Comparison of ENCODE assay signal across 8 cellular contexts in the genomic region with DNA sequence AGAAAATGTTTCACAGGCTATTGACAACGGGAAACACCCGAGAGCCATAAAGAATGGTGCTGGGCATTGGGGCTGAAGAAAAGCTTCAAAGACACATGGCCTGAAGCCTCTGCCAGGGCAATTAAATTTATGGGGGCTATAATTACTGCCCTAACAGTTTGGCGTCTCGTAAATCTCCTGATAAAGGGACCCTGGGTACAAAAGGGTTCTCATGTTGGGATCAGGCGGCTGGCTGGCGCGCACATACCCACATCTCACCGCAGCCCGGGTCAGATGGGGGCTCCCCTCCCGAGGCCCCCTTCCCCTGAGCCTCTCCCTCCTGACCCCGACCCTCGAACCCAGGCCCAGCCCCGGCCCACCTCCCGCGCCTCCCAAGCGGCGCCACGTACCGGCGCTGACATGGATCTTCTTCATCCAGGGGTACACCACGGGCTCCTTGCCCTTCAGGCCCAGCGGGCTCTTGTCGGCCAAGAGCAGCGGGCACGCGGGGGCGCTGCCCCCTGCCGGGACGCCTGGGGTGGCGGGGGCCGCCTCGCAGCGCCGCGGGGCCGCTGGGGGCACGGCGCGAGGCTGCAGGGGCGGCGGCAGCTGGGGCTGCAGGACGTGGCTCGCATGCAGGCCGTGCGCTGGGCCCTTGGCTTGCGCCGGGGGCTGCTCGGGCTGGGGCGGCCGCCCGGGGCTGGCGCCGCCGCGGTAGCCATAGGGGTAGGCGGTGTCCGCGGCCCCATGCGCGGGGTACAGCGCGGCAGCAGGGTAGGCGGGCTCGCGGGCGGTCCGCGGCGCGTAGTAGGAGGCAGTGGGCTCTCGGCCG. TPM values are rescaled to one million over a fixed set of nuclear protein-coding genes. Genes with fewer than 3 reads are reported as not detected.
DNase-seq lines count a peak whose midpoint lies in the region; ATAC-seq and TF ChIP-seq lines count a peak whose summit lies in the region.

No MANE protein-coding gene starts in this region.

- no peak for TF ChIP-seq EP300 in upper lobe of left lung (IDR thresholded peaks at IDR 0.05)

- TF ChIP-seq POLR2A in upper lobe of left lung (IDR thresholded peaks at IDR 0.05), result no peak

- peak; percentile 36 for DNase-seq in activated T-cell treated with anti-CD3 and anti-CD28 coated beads, Interleukin-2, amount 50 U/mL, for 1 hour
- no peak for DNase-seq in activated T-cell treated with anti-CD3 and anti-CD28 coated beads, Interleukin-2, amount 50 U/mL, for 48 hours
- DNase-seq in adipocyte (ENCODE audit: low read depth), result no peak
- DNase-seq in upper lobe of left lung, result no peak
- DNase-seq in NOMO-1 (lab: John Stamatoyannopoulos, UW; ENCODE audit: unreplicated experiment in 2 of 2), result no peak
- DNase-seq in cerebellum (ENCODE audit: low spot score), result no peak
- no peak for DNase-seq in central memory CD4-positive, alpha-beta T cell

- H3K27me3 ChIP-seq in adipocyte (replicated peaks; ENCODE audit: control insufficient read depth, insufficient read depth, low read length) (no peaks in the 10 kb centered on the region), liver (ENCODE audit: control insufficient read depth in 4 of 4, insufficient read depth in 4 of 4, low read length in 3 of 4) (peaks cover 0 to 26% (median 8%) of the 10 kb centered on the region in 4 donors), upper lobe of left lung (peaks cover 0 to 13% (median 0%) of the 10 kb centered on the region in 4 donors)

- TF ChIP-seq CTCF in liver (IDR thresholded peaks at IDR 0.05; ENCODE audit: low read depth, low read length, missing input control) (no peak), upper lobe of left lung (IDR thresholded peaks at IDR 0.05) (peak in 5 of 6 experiments; percentile 26 to 59 (median 46))

- TF ChIP-seq RAD21 in liver (IDR thresholded peaks at IDR 0.05), result no peak

- 13% methylated on average over 72 of the region's 72 CpGs for WGBS in liver
- 33 to 43% methylated on average over 20 to 62 of the region's 72 CpGs for WGBS in upper lobe of left lung, 2 donors

- H3K36me3 ChIP-seq in adipocyte (ENCODE audit: control insufficient read depth, insufficient read depth, low read length, severe bottlenecking), result peaks cover 10% of the 10 kb centered on the region
- H3K36me3 ChIP-seq in liver (ENCODE audit: control insufficient read depth in 4 of 4, insufficient read depth in 3 of 4, low read depth in 1 of 4, low read length in 3 of 4), result no peaks in the 10 kb centered on the region
- H3K36me3 ChIP-seq in upper lobe of left lung, result no peaks in the 10 kb centered on the region

- H3K9me3 ChIP-seq in adipocyte (ENCODE audit: control insufficient read depth, low read length), result no peaks in the 10 kb centered on the region
- H3K9me3 ChIP-seq in liver (ENCODE audit: control insufficient read depth in 4 of 4, low read length in 3 of 4), result peaks cover 0 to 2% (median 0%) of the 10 kb centered on the region in 4 donors
- no peaks in the 10 kb centered on the region for H3K9me3 ChIP-seq in upper lobe of left lung

- H3K9ac ChIP-seq in adipocyte (ENCODE audit: low read length) (peak overlapping the region; percentile 82), liver (ENCODE audit: low read depth in 1 of 2, low read length in 2 of 2) (no peak overlapping the region)

- peak overlapping the region; percentile 77 for H3K4me3 ChIP-seq in adipocyte (ENCODE audit: low read length)
- H3K4me3 ChIP-seq in liver (ENCODE audit: low read depth in 1 of 3, low read length in 3 of 3), result peak overlapping the region in 1 of 3 donors; percentile 57
- peak overlapping the region; percentile 50 to 72 (median 70) for H3K4me3 ChIP-seq in upper lobe of left lung

- H3K27ac ChIP-seq in liver (ENCODE audit: low read depth in 1 of 2, low read length in 2 of 2) (peak overlapping the region; percentile 63 to 70), upper lobe of left lung (peak overlapping the region; percentile 85 to 97 (median 90))

- H3K4me1 ChIP-seq in adipocyte (ENCODE audit: control insufficient read depth, insufficient read depth, low read length) (peaks cover 58% of the 10 kb centered on the region), liver (ENCODE audit: control insufficient read depth in 4 of 4, insufficient read depth in 4 of 4, low read length in 3 of 4) (peaks cover 0 to 9% (median 1%) of the 10 kb centered on the region in 4 donors), upper lobe of left lung (peaks cover 20 to 50% (median 29%) of the 10 kb centered on the region in 4 donors)

- peak in 1 of 2 donors; percentile 54 for ATAC-seq in upper lobe of left lung (ENCODE audit: low FRiP score in 2 of 2)

TF ChIP-seq in liver, 16 proteins besides CTCF, POLR2A, EP300 and RAD21:
- TF ChIP-seq, protein P1, sequence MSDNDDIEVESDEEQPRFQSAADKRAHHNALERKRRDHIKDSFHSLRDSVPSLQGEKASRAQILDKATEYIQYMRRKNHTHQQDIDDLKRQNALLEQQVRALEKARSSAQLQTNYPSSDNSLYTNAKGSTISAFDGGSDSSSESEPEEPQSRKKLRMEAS (IDR thresholded peaks at IDR 0.05), result no peak
- TF ChIP-seq EGR1 (IDR thresholded peaks at IDR 0.05; ENCODE audit: low read depth in 2 of 2) (no peak), YY1 (IDR thresholded peaks at IDR 0.05) (no peak), SP1 (IDR thresholded peaks at IDR 0.05) (no peak)
TF ChIP-seq in liver: peak in this region for 0.

RNA-seq across cellular contexts. Expression of a gene that starts 0.6 kb away (rescaled TPM):
- total RNA-seq in liver (under 1 TPM; 0.17 to 0.28 TPM), upper lobe of left lung (10 to 100 TPM in 1 of 6 donors, 1 to 10 TPM in 5; 1.5 to 10.5 (median 6.2) TPM), cerebellum (not detected)
- 1 to 10 TPM in 1 of 2 donors, under 1 TPM in 1; 0.32 to 1.1 TPM for polyA plus RNA-seq in liver

RNA-seq across cellular contexts. Expression of a gene that starts 13.5 kb away (rescaled TPM):
- total RNA-seq in liver (1 to 10 TPM in 1 of 2 donors, under 1 TPM in 1; 0.42 to 2.1 TPM), upper lobe of left lung (10 to 100 TPM in 5 of 6 donors, 1 to 10 TPM in 1; 7.8 to 79.9 (median 16.9) TPM), cerebellum (not detected)
- polyA plus RNA-seq in liver, result under 1 TPM; 0.40 to 0.90 TPM

RNA-seq across cellular contexts. Expression of a gene that starts 17.6 kb away (rescaled TPM):
- total RNA-seq in liver (under 1 TPM in 1 of 2 donors, not detected in 1; 0.23 TPM), upper lobe of left lung (1 to 10 TPM in 4 of 6 donors, under 1 TPM in 1, not detected in 1; 0.61 to 8.4 (median 4.0) TPM), cerebellum (not detected)
- polyA plus RNA-seq in liver, result not detected

RNA-seq across cellular contexts. Expression of a gene that starts 22.4 kb away (rescaled TPM):
- under 1 TPM; 0.17 to 0.28 TPM for total RNA-seq in liver
- under 1 TPM; 0.11 to 0.23 TPM for polyA plus RNA-seq in liver
- 10 to 100 TPM in 1 of 6 donors, 1 to 10 TPM in 3, under 1 TPM in 2; 0.20 to 11.4 (median 3.5) TPM for total RNA-seq in upper lobe of left lung
- total RNA-seq in cerebellum, result not detected

RNA-seq across cellular contexts. Expression of a gene that starts 26.5 kb away (rescaled TPM):
- under 1 TPM; under 0.01 to 0.05 TPM for total RNA-seq in liver
- polyA plus RNA-seq in liver, result not detected
- 1 to 10 TPM in 3 of 6 donors, under 1 TPM in 1, not detected in 2; 0.46 to 3.3 (median 2.5) TPM for total RNA-seq in upper lobe of left lung
- not detected for total RNA-seq in cerebellum
